ENCODE assay signal across 1 cellular context in genomic region chr5:173853370-173854131, GRCh38.
TF ChIP-seq lines count a peak whose summit lies in the region.

No MANE protein-coding gene starts in this region.

TF ChIP-seq in K562, 482 proteins besides CTCF, POLR2A, EP300 and RAD21 (continued from another document and continues in another):
- no peak for TF ChIP-seq CTCFL (IDR thresholded peaks at IDR 0.05; ENCODE audit: borderline replicate concordance, insufficient read depth, low read depth, low read length, poor library complexity, severe bottlenecking)
- peak; percentile 48 for TF ChIP-seq PYGO2 (tag; IDR thresholded peaks at IDR 0.05)
- no peak for TF ChIP-seq HMBOX1 (IDR thresholded peaks at IDR 0.05)
- peak; percentile 65; the same call in 1 of the 2 replicates for TF ChIP-seq FOXM1 (IDR thresholded peaks at IDR 0.05; ENCODE audit: low read depth)
- no peak for TF ChIP-seq FOXM1 (CRISPR knock-in tag; IDR thresholded peaks at IDR 0.05; ENCODE audit: low read depth)
- no peak for TF ChIP-seq ATF1 (CRISPR knock-in tag; IDR thresholded peaks at IDR 0.05)
- peak; percentile 66 for TF ChIP-seq ATF1 (tag; IDR thresholded peaks at IDR 0.05)
- no peak; the same call in 1 of the 2 replicates for TF ChIP-seq ZNF707 (CRISPR knock-in tag; conservative IDR thresholded peaks at IDR 0.05)
- TF ChIP-seq SIN3B (IDR thresholded peaks at IDR 0.05; ENCODE audit: low read depth), result no peak
- TF ChIP-seq KDM1A (IDR thresholded peaks at IDR 0.05), result peak; percentile 89
- no peak for TF ChIP-seq NR2C1 (IDR thresholded peaks at IDR 0.05)
- peak; percentile 61 for TF ChIP-seq NR2C1 (tag; IDR thresholded peaks at IDR 0.05)
- TF ChIP-seq SMARCC2 (IDR thresholded peaks at IDR 0.05; ENCODE audit: low read depth), result peak; percentile 84
- peak; percentile 57 to 67 for TF ChIP-seq NCOA2 (IDR thresholded peaks at IDR 0.05; ENCODE audit: partially characterized antibody in 2 of 2)
- no peak for TF ChIP-seq CBX1 (IDR thresholded peaks at IDR 0.05; ENCODE audit: low read depth)
- TF ChIP-seq DACH1 (IDR thresholded peaks at IDR 0.05; ENCODE audit: partially characterized antibody), result no peak
- TF ChIP-seq ZNF518B (CRISPR knock-in tag; IDR thresholded peaks at IDR 0.05), result no peak
- TF ChIP-seq TFAP4 (CRISPR knock-in tag; IDR thresholded peaks at IDR 0.05; ENCODE audit: borderline replicate concordance), result no peak
- TF ChIP-seq HDGF (IDR thresholded peaks at IDR 0.05), result 0 out of 2 replicates have a peak, but pooled peaks have one; percentile 57
- TF ChIP-seq HDAC2 (IDR thresholded peaks at IDR 0.05), result peak; percentile 55
- peak; percentile 78 for TF ChIP-seq PKNOX1 (IDR thresholded peaks at IDR 0.05)
- no peak for TF ChIP-seq ATF6 (CRISPR knock-in tag; IDR thresholded peaks at IDR 0.05)
- TF ChIP-seq ATF3 (IDR thresholded peaks at IDR 0.05), result peak; percentile 77; the same call in 1 of the 2 replicates
- TF ChIP-seq ATF3 (CRISPR knock-in tag; conservative IDR thresholded peaks at IDR 0.05), result no peak
- no peak for TF ChIP-seq ZNF274 (IDR thresholded peaks at IDR 0.05; ENCODE audit: borderline replicate concordance, low read depth, low read length)
- no peak for TF ChIP-seq MAX (CRISPR knock-in tag; IDR thresholded peaks at IDR 0.05)
- 0 out of 2 replicates have a peak, but pooled peaks have one; percentile 26 for TF ChIP-seq PATZ1 (CRISPR knock-in tag; IDR thresholded peaks at IDR 0.05; ENCODE audit: borderline replicate concordance)
- 0 out of 2 replicates have a peak, but pooled peaks have one; percentile 33 for TF ChIP-seq PTRF (tag; IDR thresholded peaks at IDR 0.05)
- TF ChIP-seq SNIP1 (IDR thresholded peaks at IDR 0.05; ENCODE audit: low read depth), result no peak
- peak; percentile 61 to 85; a peak in 3 of 4 replicates for TF ChIP-seq MNT (conservative IDR thresholded peaks at IDR 0.05)
- peak; percentile 76; the same call in 1 of the 2 replicates for TF ChIP-seq ZNF395 (CRISPR knock-in tag; IDR thresholded peaks at IDR 0.05)
- TF ChIP-seq CCNT2 (IDR thresholded peaks at IDR 0.05; ENCODE audit: borderline replicate concordance, extremely low read depth, insufficient read length, low read depth, low read length), result peak; percentile 79
- TF ChIP-seq ZNF431 (CRISPR knock-in tag; IDR thresholded peaks at IDR 0.05), result no peak
- peak; percentile 82 for TF ChIP-seq SMAD4 (CRISPR knock-in tag; conservative IDR thresholded peaks at IDR 0.05)
- TF ChIP-seq KDM4B (IDR thresholded peaks at IDR 0.05; ENCODE audit: borderline replicate concordance in 2 of 2, low read depth in 1 of 2), result no peak
- TF ChIP-seq ZKSCAN8 (CRISPR knock-in tag; IDR thresholded peaks at IDR 0.05), result peak; percentile 62; the same call in 1 of the 2 replicates
- TF ChIP-seq ETV1 (tag; conservative IDR thresholded peaks at IDR 0.05; ENCODE audit: low read depth), result peak; percentile 85
- TF ChIP-seq ZNF668 (CRISPR knock-in tag; IDR thresholded peaks at IDR 0.05), result peak; percentile 76; the same call in 1 of the 2 replicates
- no peak for TF ChIP-seq SMARCB1 (IDR thresholded peaks at IDR 0.05; ENCODE audit: insufficient read length, low read depth)
- TF ChIP-seq ZNF639 (CRISPR knock-in tag; conservative IDR thresholded peaks at IDR 0.05 in 1 of 2, IDR thresholded peaks at IDR 0.05 in 1 of 2), result 0 out of 4 replicates have a peak, but pooled peaks of 1 of the 2 experiments have one; percentile 38
- 0 out of 2 replicates have a peak, but pooled peaks have one; percentile 43 for TF ChIP-seq CREB3 (tag; conservative IDR thresholded peaks at IDR 0.05; ENCODE audit: low read depth)
